In the genomic region with DNA sequence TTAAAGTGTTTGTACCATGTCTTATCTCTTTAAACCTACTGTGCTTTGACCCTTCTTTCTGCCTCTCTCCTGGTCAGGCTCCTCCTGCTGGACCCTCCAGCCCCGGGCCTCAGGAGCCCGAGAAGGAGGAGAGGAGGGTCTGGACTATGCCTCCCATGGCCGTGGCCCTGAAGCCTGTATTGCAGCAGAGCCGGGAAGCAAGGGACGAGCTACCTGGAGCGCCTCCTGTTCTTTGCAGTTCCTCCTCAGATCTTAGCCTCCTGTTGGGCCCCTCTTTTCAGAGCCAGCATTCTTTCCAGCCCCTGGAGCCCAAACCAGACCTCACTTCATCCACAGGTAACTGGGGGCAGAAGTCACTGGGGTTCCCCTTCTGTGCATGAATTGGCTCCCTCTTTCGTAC, we compare ENCODE assay signal across 33 cellular contexts. TPM values are rescaled to one million over a fixed set of nuclear protein-coding genes. Genes with fewer than 3 reads are reported as not detected.
"Had no signal": no experiment of that assay in that cellular context is flagged by ENCODE, and none has a peak within 500 bp of the region (broad histone marks: within the 10 kb centered on the region; RNA-seq: fewer than 3 reads in every experiment).

No MANE protein-coding gene starts in this region.

- H3K4me3 Mint-ChIP-seq: activated CD4-positive, alpha-beta memory T cell treated with anti-CD3 and anti-CD28 coated beads for 36 hours; activated CD4-positive, alpha-beta T cell treated with anti-CD3 and anti-CD28 coated beads for 36 hours; activated CD4-positive, alpha-beta T cell treated with anti-CD3 and anti-CD28 coated beads, Interleukin-2, amount 10 ng/mL, durations not matched to agents 24 days and 14 days; activated CD8-positive, alpha-beta memory T cell treated with anti-CD3 and anti-CD28 coated beads, Interleukin-2, amount 10 ng/mL, durations not matched to agents 7 days and 5 days; activated CD8-positive, alpha-beta T cell treated with anti-CD3 and anti-CD28 coated beads, Interleukin-2, amount 10 ng/mL, durations not matched to agents 7 days and 5 days; activated naive CD4-positive, alpha-beta T cell treated with anti-CD3 and anti-CD28 coated beads for 36 hours; activated naive CD8-positive, alpha-beta T cell treated with anti-CD3 and anti-CD28 coated beads, Interleukin-2, amount 10 ng/mL, durations not matched to agents 7 days and 5 days; activated T-helper 17 cell treated with anti-CD3 and anti-CD28 coated beads, Interleukin-2, amount 50 U/mL, for 72 hours; brain; effector memory CD8-positive, alpha-beta T cell; T-cell had no signal

- ATAC-seq: activated CD4-positive, alpha-beta T cell treated with anti-CD3 and anti-CD28 coated beads for 36 hours; activated CD8-positive, alpha-beta memory T cell treated with anti-CD3 and anti-CD28 coated beads, Interleukin-2, amount 10 ng/mL, durations not matched to agents 7 days and 5 days; activated CD8-positive, alpha-beta T cell treated with anti-CD3 and anti-CD28 coated beads, Interleukin-2, amount 10 ng/mL, durations not matched to agents 7 days and 5 days; activated naive CD4-positive, alpha-beta T cell treated with anti-CD3 and anti-CD28 coated beads, Interleukin-2, amount 50 U/mL, for 72 hours; activated T-helper 17 cell treated with anti-CD3 and anti-CD28 coated beads, Interleukin-2, amount 50 U/mL, for 72 hours; effector memory CD8-positive, alpha-beta T cell; foreskin keratinocyte; gastrocnemius medialis; heart left ventricle; T-cell had no signal

- H3K4me1 ChIP-seq: ascending aorta, esophagus muscularis mucosa, foreskin keratinocyte, gastrocnemius medialis, heart left ventricle had no signal

- H3K9me3 Mint-ChIP-seq: activated CD4-positive, alpha-beta memory T cell treated with anti-CD3 and anti-CD28 coated beads for 36 hours; activated CD4-positive, alpha-beta T cell treated with anti-CD3 and anti-CD28 coated beads, Interleukin-2, amount 10 ng/mL, durations not matched to agents 24 days and 14 days; activated naive CD4-positive, alpha-beta T cell treated with anti-CD3 and anti-CD28 coated beads for 36 hours; activated naive CD4-positive, alpha-beta T cell treated with anti-CD3 and anti-CD28 coated beads, Interleukin-2, amount 50 U/mL, for 72 hours; activated naive CD8-positive, alpha-beta T cell treated with anti-CD3 and anti-CD28 coated beads, Interleukin-2, amount 10 ng/mL, durations not matched to agents 7 days and 5 days; activated T-helper 17 cell treated with anti-CD3 and anti-CD28 coated beads, Interleukin-2, amount 50 U/mL, for 72 hours; brain; effector memory CD8-positive, alpha-beta T cell; T-cell had no signal

- H3K9me3 ChIP-seq: ascending aorta, esophagus muscularis mucosa, gastrocnemius medialis, heart left ventricle had no signal

- H3K27me3 Mint-ChIP-seq: activated CD4-positive, alpha-beta memory T cell treated with anti-CD3 and anti-CD28 coated beads for 36 hours; activated CD4-positive, alpha-beta T cell treated with anti-CD3 and anti-CD28 coated beads for 36 hours; activated CD4-positive, alpha-beta T cell treated with anti-CD3 and anti-CD28 coated beads, Interleukin-2, amount 10 ng/mL, durations not matched to agents 24 days and 14 days; activated CD8-positive, alpha-beta memory T cell treated with anti-CD3 and anti-CD28 coated beads, Interleukin-2, amount 10 ng/mL, durations not matched to agents 7 days and 5 days; activated naive CD8-positive, alpha-beta T cell treated with anti-CD3 and anti-CD28 coated beads, Interleukin-2, amount 10 ng/mL, durations not matched to agents 7 days and 5 days; activated T-helper 17 cell treated with anti-CD3 and anti-CD28 coated beads, Interleukin-2, amount 50 U/mL, for 72 hours; effector memory CD8-positive, alpha-beta T cell; T-cell had no signal

- DNase-seq: activated CD4-positive, alpha-beta memory T cell treated with anti-CD3 and anti-CD28 coated beads for 36 hours; activated CD4-positive, alpha-beta T cell treated with anti-CD3 and anti-CD28 coated beads for 36 hours; activated CD4-positive, alpha-beta T cell treated with anti-CD3 and anti-CD28 coated beads, Interleukin-2, amount 10 ng/mL, durations not matched to agents 24 days and 14 days; activated CD4-positive, CD25-positive, alpha-beta regulatory T cell; activated CD4-positive, CD25-positive, alpha-beta regulatory T cell treated with anti-CD3 and anti-CD28 coated beads, Interleukin-2, amount 50 U/mL, for 72 hours; activated CD8-positive, alpha-beta memory T cell treated with anti-CD3 and anti-CD28 coated beads, Interleukin-2, amount 10 ng/mL, durations not matched to agents 7 days and 5 days; activated CD8-positive, alpha-beta memory T cell treated with anti-CD3 and anti-CD28 coated beads, Interleukin-2, amount 50 U/mL, for 4 hours; activated CD8-positive, alpha-beta T cell treated with anti-CD3 and anti-CD28 coated beads, Interleukin-2, amount 10 ng/mL, durations not matched to agents 7 days and 5 days; activated effector memory CD4-positive, alpha-beta T cell treated with Interleukin-2 at 50 U/mL for 16 hours; activated gamma-delta T cell treated with Interleukin-2 at 50 U/mL for 16 hours; activated naive CD4-positive, alpha-beta T cell treated with anti-CD3 and anti-CD28 coated beads for 36 hours; activated naive CD8-positive, alpha-beta T cell treated with anti-CD3 and anti-CD28 coated beads, Interleukin-2, amount 10 ng/mL, durations not matched to agents 7 days and 5 days; activated T-cell treated with anti-CD3 and anti-CD28 coated beads, Interleukin-2, amount 50 U/mL, for 1 hour; caudate nucleus; cortex of kidney; dermis blood vessel endothelial cell; effector CD4-positive, alpha-beta T cell; effector memory CD8-positive, alpha-beta T cell; erythroblast; foreskin keratinocyte; gastrocnemius medialis; glutamatergic neuron; heart left ventricle; T-cell; T-helper 2 cell had no signal

- H3K4me1 Mint-ChIP-seq: activated T-helper 17 cell treated with anti-CD3 and anti-CD28 coated beads, Interleukin-2, amount 50 U/mL, for 72 hours; brain had no signal

- H3K27ac Mint-ChIP-seq: activated CD4-positive, alpha-beta memory T cell treated with anti-CD3 and anti-CD28 coated beads for 36 hours; activated CD4-positive, alpha-beta T cell treated with anti-CD3 and anti-CD28 coated beads for 36 hours; activated CD4-positive, alpha-beta T cell treated with anti-CD3 and anti-CD28 coated beads, Interleukin-2, amount 10 ng/mL, durations not matched to agents 24 days and 14 days; activated CD8-positive, alpha-beta memory T cell treated with anti-CD3 and anti-CD28 coated beads, Interleukin-2, amount 10 ng/mL, durations not matched to agents 7 days and 5 days; activated CD8-positive, alpha-beta T cell treated with anti-CD3 and anti-CD28 coated beads, Interleukin-2, amount 10 ng/mL, durations not matched to agents 7 days and 5 days; activated naive CD4-positive, alpha-beta T cell treated with anti-CD3 and anti-CD28 coated beads for 36 hours; activated naive CD8-positive, alpha-beta T cell treated with anti-CD3 and anti-CD28 coated beads, Interleukin-2, amount 10 ng/mL, durations not matched to agents 7 days and 5 days; effector memory CD8-positive, alpha-beta T cell; T-cell had no signal

- H3K4me3 ChIP-seq: ascending aorta, esophagus muscularis mucosa, gastrocnemius medialis, heart left ventricle had no signal

- H3K27me3 ChIP-seq: ascending aorta, esophagus muscularis mucosa, foreskin keratinocyte, gastrocnemius medialis, heart left ventricle had no signal

RNA-seq across cellular contexts. Expression of a gene that starts 16.0 kb away (rescaled TPM):
- total RNA-seq: ascending aorta had no signal

RNA-seq across cellular contexts. Expression of a gene that starts 56.8 kb away (rescaled TPM):
- total RNA-seq: activated CD4-positive, alpha-beta memory T cell treated with anti-CD3 and anti-CD28 coated beads for 36 hours; activated CD4-positive, alpha-beta T cell treated with anti-CD3 and anti-CD28 coated beads for 36 hours; activated CD4-positive, alpha-beta T cell treated with anti-CD3 and anti-CD28 coated beads, Interleukin-2, amount 10 ng/mL, durations not matched to agents 24 days and 14 days; activated CD8-positive, alpha-beta memory T cell treated with anti-CD3 and anti-CD28 coated beads for 36 hours; activated CD8-positive, alpha-beta memory T cell treated with anti-CD3 and anti-CD28 coated beads, Interleukin-2, amount 10 ng/mL, durations not matched to agents 7 days and 5 days; activated CD8-positive, alpha-beta T cell treated with anti-CD3 and anti-CD28 coated beads, Interleukin-2, amount 10 ng/mL, durations not matched to agents 7 days and 5 days; activated naive CD4-positive, alpha-beta T cell treated with anti-CD3 and anti-CD28 coated beads for 36 hours; activated naive CD8-positive, alpha-beta T cell treated with anti-CD3 and anti-CD28 coated beads, Interleukin-2, amount 10 ng/mL, durations not matched to agents 7 days and 5 days; ascending aorta; bronchial epithelial cell; chondrocyte; dermis blood vessel endothelial cell; gastrocnemius medialis; heart left ventricle had no signal
